Comparison of ENCODE assay signal across 9 cellular contexts in genomic region chr3:9826815-9827574, GRCh38. TPM values are rescaled to one million over a fixed set of nuclear protein-coding genes. Genes with fewer than 3 reads are reported as not detected.
DNase-seq lines count a peak whose midpoint lies in the region; ATAC-seq, FAIRE-seq and TF ChIP-seq lines count a peak whose summit lies in the region.
"Had no signal": no experiment of that assay in that cellular context is flagged by ENCODE, and none has a peak within 500 bp of the region (broad histone marks: within the 10 kb centered on the region; RNA-seq: fewer than 3 reads in every experiment).

No MANE protein-coding gene starts in this region.

- DNase-seq in D721Med (ENCODE audit: insufficient read length, low spot score), result no peak
- DNase-seq in Jurkat, Clone E6-1 (ENCODE audit: low read depth, low spot score), result peak; percentile 73
- DNase-seq in activated T-helper 1 cell treated with anti-CD3 and anti-CD28 coated beads, Interleukin-12 subunit alpha, Interleukin-12 subunit beta, Interleukin-2, Interleukin-4 antibody, amounts not matched to agents 30 ng/mL and 10 ng/mL and 1 ng/mL, durations not matched to agents 14 hours and 24 hours and 36 hours (ENCODE audit: low spot score), result peak; percentile 28
- no peak for DNase-seq in left lobe of liver (ENCODE audit: low spot score)
- no peak for DNase-seq in putamen (ENCODE audit: low spot score)
- no peak for DNase-seq in NCI-H2081 (lab: John Stamatoyannopoulos, UW)
- no peak for DNase-seq in stimulated activated naive CD4-positive, alpha-beta T cell treated with Interleukin-2 at 50 U/mL for 16 hours (lab: John Stamatoyannopoulos, UW)

- no peaks in the 10 kb centered on the region for H3K9me3 Mint-ChIP-seq in activated T-helper 1 cell treated with anti-CD3 and anti-CD28 coated beads, Interleukin-12 subunit alpha, Interleukin-12 subunit beta, Interleukin-2, Interleukin-4 antibody, amounts not matched to agents 30 ng/mL and 10 ng/mL and 1 ng/mL, durations not matched to agents 14 hours and 24 hours and 36 hours

- no peak overlapping the region for H3K4me3 Mint-ChIP-seq in activated T-helper 1 cell treated with anti-CD3 and anti-CD28 coated beads, Interleukin-12 subunit alpha, Interleukin-12 subunit beta, Interleukin-2, Interleukin-4 antibody, amounts not matched to agents 30 ng/mL and 10 ng/mL and 1 ng/mL, durations not matched to agents 14 hours and 24 hours and 36 hours

- peak; percentile 28 for TF ChIP-seq CTCF in D721Med (IDR thresholded peaks at IDR 0.05; ENCODE audit: insufficient read depth, missing control alignments)

- no peak for FAIRE-seq in D721Med (lab: Jason Lieb, UNC)
- FAIRE-seq: colon had no signal

- intact Hi-C loops in activated T-helper 1 cell treated with anti-CD3 and anti-CD28 coated beads, Interleukin-12 subunit alpha, Interleukin-12 subunit beta, Interleukin-2, Interleukin-4 antibody, amounts not matched to agents 30 ng/mL and 10 ng/mL and 1 ng/mL, durations not matched to agents 14 hours and 24 hours and 36 hours (cut with micrococcal nuclease), result no loop called here

- peaks cover 7% of the 10 kb centered on the region for H3K4me1 Mint-ChIP-seq in activated T-helper 1 cell treated with anti-CD3 and anti-CD28 coated beads, Interleukin-12 subunit alpha, Interleukin-12 subunit beta, Interleukin-2, Interleukin-4 antibody, amounts not matched to agents 30 ng/mL and 10 ng/mL and 1 ng/mL, durations not matched to agents 14 hours and 24 hours and 36 hours (ENCODE audit: low read depth)

- H3K27ac Mint-ChIP-seq in activated T-helper 1 cell treated with anti-CD3 and anti-CD28 coated beads, Interleukin-12 subunit alpha, Interleukin-12 subunit beta, Interleukin-2, Interleukin-4 antibody, amounts not matched to agents 30 ng/mL and 10 ng/mL and 1 ng/mL, durations not matched to agents 14 hours and 24 hours and 36 hours, result no peak overlapping the region

- ATAC-seq in left lobe of liver, result peak; percentile 62
- no peak for ATAC-seq in HG03439 (IDR thresholded peaks at IDR 0.05; ENCODE audit: unreplicated experiment)

- no peak overlapping the region for H3K4me3 ChIP-seq in Jurkat, Clone E6-1 (ENCODE audit: low read length)

- peaks cover 12% of the 10 kb centered on the region for H3K36me3 Mint-ChIP-seq in activated T-helper 1 cell treated with anti-CD3 and anti-CD28 coated beads, Interleukin-12 subunit alpha, Interleukin-12 subunit beta, Interleukin-2, Interleukin-4 antibody, amounts not matched to agents 30 ng/mL and 10 ng/mL and 1 ng/mL, durations not matched to agents 14 hours and 24 hours and 36 hours (ENCODE audit: low read depth)

- H3K27me3 Mint-ChIP-seq in activated T-helper 1 cell treated with anti-CD3 and anti-CD28 coated beads, Interleukin-12 subunit alpha, Interleukin-12 subunit beta, Interleukin-2, Interleukin-4 antibody, amounts not matched to agents 30 ng/mL and 10 ng/mL and 1 ng/mL, durations not matched to agents 14 hours and 24 hours and 36 hours (ENCODE audit: insufficient read depth), result no peaks in the 10 kb centered on the region

RNA-seq across cellular contexts. Expression of gene RPUSD3, which starts 16.8 kb away (rescaled TPM):
- polyA plus RNA-seq in Jurkat, Clone E6-1 (2012; ENCODE audit: insufficient read depth, insufficient read length), result 93.9 TPM
- total RNA-seq in activated T-helper 1 cell treated with anti-CD3 and anti-CD28 coated beads, Interleukin-12 subunit alpha, Interleukin-12 subunit beta, Interleukin-2, Interleukin-4 antibody, amounts not matched to agents 30 ng/mL and 10 ng/mL and 1 ng/mL, durations not matched to agents 14 hours and 24 hours and 36 hours, result 79.2 and 79.5 TPM in 2 replicates
- 21.1 TPM for total RNA-seq in left lobe of liver

RNA-seq across cellular contexts. Expression of gene TTLL3, which starts 16.9 kb away (rescaled TPM):
- 45.3 TPM for polyA plus RNA-seq in Jurkat, Clone E6-1 (2012; ENCODE audit: insufficient read depth, insufficient read length)
- 26.5 and 33.6 TPM in 2 replicates for total RNA-seq in activated T-helper 1 cell treated with anti-CD3 and anti-CD28 coated beads, Interleukin-12 subunit alpha, Interleukin-12 subunit beta, Interleukin-2, Interleukin-4 antibody, amounts not matched to agents 30 ng/mL and 10 ng/mL and 1 ng/mL, durations not matched to agents 14 hours and 24 hours and 36 hours
- 7.1 TPM for total RNA-seq in left lobe of liver

RNA-seq across cellular contexts. Expression of gene ARPC4, which starts 34.1 kb away (rescaled TPM):
- polyA plus RNA-seq in Jurkat, Clone E6-1 (2012; ENCODE audit: insufficient read depth, insufficient read length), result 61.1 TPM
- 268 and 273 TPM in 2 replicates for total RNA-seq in activated T-helper 1 cell treated with anti-CD3 and anti-CD28 coated beads, Interleukin-12 subunit alpha, Interleukin-12 subunit beta, Interleukin-2, Interleukin-4 antibody, amounts not matched to agents 30 ng/mL and 10 ng/mL and 1 ng/mL, durations not matched to agents 14 hours and 24 hours and 36 hours
- 42.1 TPM for total RNA-seq in left lobe of liver

RNA-seq across cellular contexts. Expression of gene TADA3, which starts 34.7 kb away (rescaled TPM):
- polyA plus RNA-seq in Jurkat, Clone E6-1 (2012; ENCODE audit: insufficient read depth, insufficient read length), result 83.8 TPM
- total RNA-seq in activated T-helper 1 cell treated with anti-CD3 and anti-CD28 coated beads, Interleukin-12 subunit alpha, Interleukin-12 subunit beta, Interleukin-2, Interleukin-4 antibody, amounts not matched to agents 30 ng/mL and 10 ng/mL and 1 ng/mL, durations not matched to agents 14 hours and 24 hours and 36 hours, result 63.4 and 63.6 TPM in 2 replicates
- total RNA-seq in left lobe of liver, result 25.8 TPM

RNA-seq across cellular contexts. Expression of gene CIDEC, which starts 53.1 kb away (rescaled TPM):
- polyA plus RNA-seq in Jurkat, Clone E6-1 (2012; ENCODE audit: insufficient read depth, insufficient read length), result not detected
- total RNA-seq in activated T-helper 1 cell treated with anti-CD3 and anti-CD28 coated beads, Interleukin-12 subunit alpha, Interleukin-12 subunit beta, Interleukin-2, Interleukin-4 antibody, amounts not matched to agents 30 ng/mL and 10 ng/mL and 1 ng/mL, durations not matched to agents 14 hours and 24 hours and 36 hours, result not detected in 2 replicates
- total RNA-seq in left lobe of liver, result 0.83 TPM

Comparison
In these comparisons a context has a peak if more than half of its experiments do, and no peak if none do; other contexts are left out.
1. DNase-seq: peak in Jurkat, Clone E6-1 (single experiment) and activated T-helper 1 cell treated with anti-CD3 and anti-CD28 coated beads, Interleukin-12 subunit alpha, Interleukin-12 subunit beta, Interleukin-2, Interleukin-4 antibody, amounts not matched to agents 30 ng/mL and 10 ng/mL and 1 ng/mL, durations not matched to agents 14 hours and 24 hours and 36 hours (single experiment); none in D721Med (single experiment), left lobe of liver (single experiment), putamen (single experiment), NCI-H2081 (0 of 2) and stimulated activated naive CD4-positive, alpha-beta T cell treated with Interleukin-2 at 50 U/mL for 16 hours (single experiment).